32 cellular contexts compared by ENCODE assay signal in genomic region chr11:120573756-120574354, GRCh38.
"Had no signal": no experiment of that assay in that cellular context is flagged by ENCODE, and none has a peak within 500 bp of the region (broad histone marks: within the 10 kb centered on the region; RNA-seq: fewer than 3 reads in every experiment).

No MANE protein-coding gene starts in this region.

- ATAC-seq: activated T-helper 17 cell treated with anti-CD3 and anti-CD28 coated beads, Interleukin-2, amount 50 U/mL, for 72 hours; Panc1; T-helper 17 cell had no signal

- H3K36me3 Mint-ChIP-seq: activated naive CD8-positive, alpha-beta T cell treated with anti-CD3 and anti-CD28 coated beads, Interleukin-2, amount 10 ng/mL, durations not matched to agents 7 days and 5 days had no signal

- H3K4me1 ChIP-seq: adrenal gland, breast epithelium, SJSA1 had no signal

- H3K27ac Mint-ChIP-seq: activated B cell treated with CpG ODN at 0.5 μM for 24 hours; activated CD4-positive, alpha-beta T cell treated with anti-CD3 and anti-CD28 coated beads, Interleukin-2, amount 10 ng/mL, durations not matched to agents 24 days and 14 days; activated naive CD8-positive, alpha-beta T cell treated with anti-CD3 and anti-CD28 coated beads, Interleukin-2, amount 10 ng/mL, durations not matched to agents 7 days and 5 days; activated T-helper 17 cell treated with anti-CD3 and anti-CD28 coated beads, Interleukin-2, amount 50 U/mL, for 72 hours; T-helper 17 cell had no signal

- H3K9me3 Mint-ChIP-seq: activated B cell treated with CpG ODN at 0.5 μM for 24 hours; activated CD4-positive, alpha-beta T cell treated with anti-CD3 and anti-CD28 coated beads, Interleukin-2, amount 10 ng/mL, durations not matched to agents 24 days and 14 days; activated naive CD8-positive, alpha-beta T cell treated with anti-CD3 and anti-CD28 coated beads, Interleukin-2, amount 10 ng/mL, durations not matched to agents 7 days and 5 days; activated T-helper 17 cell treated with anti-CD3 and anti-CD28 coated beads, Interleukin-2, amount 50 U/mL, for 72 hours had no signal

- H3K27me3 ChIP-seq: adrenal gland, breast epithelium, SJSA1 had no signal

- H3K36me3 ChIP-seq: adrenal gland, breast epithelium, SJSA1 had no signal

- H3K4me1 Mint-ChIP-seq: activated B cell treated with CpG ODN at 0.5 μM for 24 hours; activated naive CD8-positive, alpha-beta T cell treated with anti-CD3 and anti-CD28 coated beads, Interleukin-2, amount 10 ng/mL, durations not matched to agents 7 days and 5 days; activated T-helper 17 cell treated with anti-CD3 and anti-CD28 coated beads, Interleukin-2, amount 50 U/mL, for 72 hours had no signal

- H3K9me3 ChIP-seq: adrenal gland, breast epithelium, SJSA1 had no signal

- H3K4me3 Mint-ChIP-seq: activated B cell treated with CpG ODN at 0.5 μM for 24 hours; activated CD4-positive, alpha-beta T cell treated with anti-CD3 and anti-CD28 coated beads, Interleukin-2, amount 10 ng/mL, durations not matched to agents 24 days and 14 days; activated naive CD8-positive, alpha-beta T cell treated with anti-CD3 and anti-CD28 coated beads, Interleukin-2, amount 10 ng/mL, durations not matched to agents 7 days and 5 days; activated T-helper 17 cell treated with anti-CD3 and anti-CD28 coated beads, Interleukin-2, amount 50 U/mL, for 72 hours; T-helper 17 cell had no signal

- H3K27ac ChIP-seq: adrenal gland, breast epithelium, RWPE1, SJSA1 had no signal

- H3K4me3 ChIP-seq: adrenal gland, breast epithelium, SJSA1 had no signal

- DNase-seq: activated B cell treated with CpG ODN at 0.5 μM for 24 hours; activated CD4-positive, alpha-beta T cell treated with anti-CD3 and anti-CD28 coated beads for 1 hour; activated CD4-positive, alpha-beta T cell treated with anti-CD3 and anti-CD28 coated beads, Interleukin-2, amount 10 ng/mL, durations not matched to agents 24 days and 14 days; activated CD4-positive, alpha-beta T cell treated with anti-CD3 and anti-CD28 coated beads, Interleukin-2, amount 50 U/mL, for 48 hours; activated CD8-positive, alpha-beta memory T cell treated with anti-CD3 and anti-CD28 coated beads for 24 hours; activated naive CD4-positive, alpha-beta T cell treated with anti-CD3 and anti-CD28 coated beads, Interleukin-2, amount 50 U/mL, for 16 hours; activated naive CD8-positive, alpha-beta T cell treated with anti-CD3 and anti-CD28 coated beads, Interleukin-2, amount 10 ng/mL, durations not matched to agents 7 days and 5 days; activated T-cell treated with anti-CD3 and anti-CD28 coated beads, Interleukin-2, amount 50 U/mL, for 48 hours; anterior cingulate cortex; central memory CD4-positive, alpha-beta T cell; Kasumi-1; KBM-7; MV-4-11; NCI-H1092 treated with DMSO at 0.1 percent for 48 hours; NCI-H1417 treated with DMSO at 0.1 percent for 48 hours; NCI-H1694; NCI-H2029; NCI-H2107; NCI-H345; NCI-H510A; NCI-H526 treated with DMSO at 0.1 percent for 48 hours; NCI-H82; OCI-M1; SHP77; T-helper 17 cell; T-helper 9 cell had no signal
